ENCODE assay signal across 12 cellular contexts in genomic region chr1:1894354-1895049, GRCh38. TPM values are rescaled to one million over a fixed set of nuclear protein-coding genes. Genes with fewer than 3 reads are reported as not detected.
DNase-seq lines count a peak whose midpoint lies in the region; ATAC-seq lines count a peak whose summit lies in the region.
"Had no signal": no experiment of that assay in that cellular context is flagged by ENCODE, and none has a peak within 500 bp of the region (broad histone marks: within the 10 kb centered on the region; RNA-seq: fewer than 3 reads in every experiment).

No MANE protein-coding gene starts in this region.

- no peaks in the 10 kb centered on the region for H3K9me3 Mint-ChIP-seq in activated CD4-positive, alpha-beta T cell treated with anti-CD3 and anti-CD28 coated beads, Interleukin-2, amount 10 ng/mL, durations not matched to agents 7 days and 5 days
- H3K9me3 Mint-ChIP-seq in stimulated activated naive CD8-positive, alpha-beta T cell treated with anti-CD3 and anti-CD28 coated beads, Interleukin-15, amount 100 ng/mL, for 72 hours: no peaks in the 10 kb centered on the region
- H3K9me3 Mint-ChIP-seq in immature natural killer cell: no peaks in the 10 kb centered on the region

- no peaks in the 10 kb centered on the region for H3K27me3 Mint-ChIP-seq in activated CD4-positive, alpha-beta T cell treated with anti-CD3 and anti-CD28 coated beads, Interleukin-2, amount 10 ng/mL, durations not matched to agents 7 days and 5 days
- no peaks in the 10 kb centered on the region for H3K27me3 Mint-ChIP-seq in stimulated activated naive CD8-positive, alpha-beta T cell treated with anti-CD3 and anti-CD28 coated beads, Interleukin-15, amount 100 ng/mL, for 72 hours
- H3K27me3 Mint-ChIP-seq in immature natural killer cell (ENCODE audit: low read depth in 3 of 3): peaks cover 11 to 15% (median 14%) of the 10 kb centered on the region in 3 donors

- CTCF ChIA-PET in activated CD4-positive, alpha-beta T cell treated with anti-CD3 and anti-CD28 coated beads, Interleukin-2, amount 10 ng/mL, durations not matched to agents 7 days and 5 days (lab: Charles Lee): interaction anchor here (1.0 to 1.3 kb wide), 2 partner anchors 11 to 15 kb away, joined by 4 to 5 read pairs; no protein-coding TSS in a partner anchor

- peaks cover 23% of the 10 kb centered on the region for H3K4me1 Mint-ChIP-seq in activated CD4-positive, alpha-beta T cell treated with anti-CD3 and anti-CD28 coated beads, Interleukin-2, amount 10 ng/mL, durations not matched to agents 7 days and 5 days
- H3K4me1 Mint-ChIP-seq in stimulated activated naive CD8-positive, alpha-beta T cell treated with anti-CD3 and anti-CD28 coated beads, Interleukin-15, amount 100 ng/mL, for 72 hours: peaks cover 59% of the 10 kb centered on the region
- peaks cover 22 to 29% of the 10 kb centered on the region in 2 donors for H3K4me1 Mint-ChIP-seq in immature natural killer cell

- peak; percentile 26 for DNase-seq in activated CD4-positive, alpha-beta T cell treated with anti-CD3 and anti-CD28 coated beads, Interleukin-2, amount 10 ng/mL, durations not matched to agents 7 days and 5 days
- no peak for DNase-seq in activated CD4-positive, alpha-beta T cell treated with anti-CD3 and anti-CD28 coated beads for 1 hour
- DNase-seq in RPMI8226 (peak; percentile 36), islet precursor cell (peak; percentile 56), cerebellum (ENCODE audit: low spot score) (no peak), immature natural killer cell (no peak)
- DNase-seq in stimulated activated naive CD8-positive, alpha-beta T cell treated with anti-CD3 and anti-CD28 coated beads, Interleukin-15, amount 100 ng/mL, for 72 hours: no peak
- DNase-seq: amygdala, foreskin keratinocyte, NCI-H226 had no signal

- H3K4me3 Mint-ChIP-seq in activated CD4-positive, alpha-beta T cell treated with anti-CD3 and anti-CD28 coated beads, Interleukin-2, amount 10 ng/mL, durations not matched to agents 7 days and 5 days: no peak overlapping the region
- no peak overlapping the region for H3K4me3 Mint-ChIP-seq in stimulated activated naive CD8-positive, alpha-beta T cell treated with anti-CD3 and anti-CD28 coated beads, Interleukin-15, amount 100 ng/mL, for 72 hours
- H3K4me3 Mint-ChIP-seq in immature natural killer cell: peak overlapping the region in 1 of 5 donors; percentile 15

- no peak for ATAC-seq in stimulated activated naive CD8-positive, alpha-beta T cell treated with anti-CD3 and anti-CD28 coated beads, Interleukin-15, amount 100 ng/mL, for 72 hours
- ATAC-seq in HG03354 (IDR thresholded peaks at IDR 0.05; ENCODE audit: poor library complexity, severe bottlenecking, unreplicated experiment): no peak
- ATAC-seq: foreskin keratinocyte had no signal

- H3K36me3 Mint-ChIP-seq in activated CD4-positive, alpha-beta T cell treated with anti-CD3 and anti-CD28 coated beads, Interleukin-2, amount 10 ng/mL, durations not matched to agents 7 days and 5 days (ENCODE audit: low read depth): peaks cover 4% of the 10 kb centered on the region
- no peaks in the 10 kb centered on the region for H3K36me3 Mint-ChIP-seq in immature natural killer cell

- peak overlapping the region; percentile 31 for H3K27ac Mint-ChIP-seq in activated CD4-positive, alpha-beta T cell treated with anti-CD3 and anti-CD28 coated beads, Interleukin-2, amount 10 ng/mL, durations not matched to agents 7 days and 5 days
- peak overlapping the region; percentile 11 to 81 for H3K27ac Mint-ChIP-seq in stimulated activated naive CD8-positive, alpha-beta T cell treated with anti-CD3 and anti-CD28 coated beads, Interleukin-15, amount 100 ng/mL, for 72 hours
- H3K27ac Mint-ChIP-seq in immature natural killer cell: peak overlapping the region in 1 of 6 donors; percentile 17

- POLR2A ChIA-PET in activated CD4-positive, alpha-beta T cell treated with anti-CD3 and anti-CD28 coated beads, Interleukin-2, amount 10 ng/mL, durations not matched to agents 7 days and 5 days (lab: Charles Lee): no interaction called here

RNA-seq across cellular contexts. Expression of gene GNB1, which starts 3.6 kb away (rescaled TPM):
- 100 to 1,000 TPM; 368 to 454 TPM for total RNA-seq in activated CD4-positive, alpha-beta T cell treated with anti-CD3 and anti-CD28 coated beads, Interleukin-2, amount 10 ng/mL, durations not matched to agents 7 days and 5 days
- 207 TPM for total RNA-seq in cerebellum
- 100 to 1,000 TPM in 1 of 3 donors, 10 to 100 TPM in 2; 53.4 to 111 (median 98.7) TPM for polyA plus RNA-seq in immature natural killer cell

RNA-seq across cellular contexts. Expression of gene CALML6, which starts 20.6 kb away (rescaled TPM):
- under 1 TPM; 0.27 to 0.47 TPM for total RNA-seq in activated CD4-positive, alpha-beta T cell treated with anti-CD3 and anti-CD28 coated beads, Interleukin-2, amount 10 ng/mL, durations not matched to agents 7 days and 5 days
- 0.18 TPM for total RNA-seq in cerebellum
- polyA plus RNA-seq in immature natural killer cell: not detected
- total RNA-seq: foreskin keratinocyte had no signal
- polyA plus RNA-seq: neural cell had no signal

RNA-seq across cellular contexts. Expression of gene TMEM52, which starts 24.6 kb away (rescaled TPM):
- total RNA-seq in activated CD4-positive, alpha-beta T cell treated with anti-CD3 and anti-CD28 coated beads, Interleukin-2, amount 10 ng/mL, durations not matched to agents 7 days and 5 days: not detected
- 0.82 TPM for total RNA-seq in cerebellum
- under 1 TPM in 1 of 3 donors, not detected in 2; 0.18 TPM for polyA plus RNA-seq in immature natural killer cell

Comparison
In these comparisons a context has a peak if more than half of its experiments do, and no peak if none do; other contexts are left out.
1. DNase-seq: peak in activated CD4-positive, alpha-beta T cell treated with anti-CD3 and anti-CD28 coated beads, Interleukin-2, amount 10 ng/mL, durations not matched to agents 7 days and 5 days (single experiment), RPMI8226 (single experiment) and islet precursor cell (single experiment); none in activated CD4-positive, alpha-beta T cell treated with anti-CD3 and anti-CD28 coated beads for 1 hour (single experiment), stimulated activated naive CD8-positive, alpha-beta T cell treated with anti-CD3 and anti-CD28 coated beads, Interleukin-15, amount 100 ng/mL, for 72 hours (0 of 2), cerebellum (single experiment) and immature natural killer cell (0 of 3).